Comparison of ENCODE assay signal across 19 cellular contexts in genomic region chr7:156152380-156152779, GRCh38.
"Had no signal": no experiment of that assay in that cellular context is flagged by ENCODE, and none has a peak within 500 bp of the region (broad histone marks: within the 10 kb centered on the region; RNA-seq: fewer than 3 reads in every experiment).

No MANE protein-coding gene starts in this region.

- H3K27ac ChIP-seq: breast epithelium, heart right ventricle, right lobe of liver, tibial nerve, vagina had no signal

- H3K4me3 ChIP-seq: breast epithelium, heart right ventricle, right lobe of liver, tibial nerve, vagina had no signal

- ATAC-seq: activated CD4-positive, CD25-positive, alpha-beta regulatory T cell treated with anti-CD3 and anti-CD28 coated beads, Interleukin-2, amount 50 U/mL, for 24 hours; activated CD8-positive, alpha-beta memory T cell treated with anti-CD3 and anti-CD28 coated beads, Interleukin-2, amount 10 ng/mL, durations not matched to agents 7 days and 5 days; heart right ventricle; natural killer cell treated with Interleukin-12 subunit alpha and Interleukin-12 subunit beta and Interleukin-15 and Interleukin-18, amount 100 ng/mL, for 72 hours; stimulated activated naive B cell treated with anti-CD40 and anti-IgM and Interleukin-4, amounts not matched to agents 10 μg/mL and 1 μg/mL and 100 μg/mL, for 72 hours had no signal

- H3K27me3 Mint-ChIP-seq: activated CD8-positive, alpha-beta memory T cell treated with anti-CD3 and anti-CD28 coated beads, Interleukin-2, amount 10 ng/mL, durations not matched to agents 7 days and 5 days; stimulated activated naive B cell treated with anti-CD40 and anti-IgM and Interleukin-4, amounts not matched to agents 10 μg/mL and 1 μg/mL and 100 μg/mL, for 72 hours had no signal

- H3K9me3 Mint-ChIP-seq: natural killer cell treated with Interleukin-12 subunit alpha and Interleukin-12 subunit beta and Interleukin-15 and Interleukin-18, amount 100 ng/mL, for 72 hours had no signal

- FAIRE-seq: colon, frontal cortex had no signal

- H3K4me1 Mint-ChIP-seq: activated CD8-positive, alpha-beta memory T cell treated with anti-CD3 and anti-CD28 coated beads, Interleukin-2, amount 10 ng/mL, durations not matched to agents 7 days and 5 days; stimulated activated naive B cell treated with anti-CD40 and anti-IgM and Interleukin-4, amounts not matched to agents 10 μg/mL and 1 μg/mL and 100 μg/mL, for 72 hours had no signal

- H3K27me3 ChIP-seq: right lobe of liver, tibial nerve, vagina had no signal

- H3K9me3 ChIP-seq: breast epithelium, heart right ventricle, right lobe of liver, tibial nerve, vagina had no signal

- H3K36me3 ChIP-seq: breast epithelium, heart right ventricle, right lobe of liver, tibial nerve, vagina had no signal

- H3K4me1 ChIP-seq: breast epithelium, heart right ventricle, right lobe of liver, tibial nerve, vagina had no signal

- DNase-seq: activated CD4-positive, alpha-beta T cell treated with anti-CD3 and anti-CD28 coated beads, Interleukin-2, amount 50 U/mL, for 4 hours; activated CD8-positive, alpha-beta memory T cell treated with anti-CD3 and anti-CD28 coated beads, Interleukin-2, amount 10 ng/mL, durations not matched to agents 7 days and 5 days; activated gamma-delta T cell; activated T-cell treated with anti-CD3 and anti-CD28 coated beads, Interleukin-2, amount 50 U/mL, for 48 hours; effector CD4-positive, alpha-beta T cell; heart right ventricle; mammary epithelial cell; occipital lobe; right lobe of liver; stimulated activated naive B cell treated with anti-CD40 and anti-IgM and Interleukin-4, amounts not matched to agents 10 μg/mL and 1 μg/mL and 100 μg/mL, for 72 hours had no signal

- H3K27ac Mint-ChIP-seq: activated CD8-positive, alpha-beta memory T cell treated with anti-CD3 and anti-CD28 coated beads, Interleukin-2, amount 10 ng/mL, durations not matched to agents 7 days and 5 days; activated naive CD8-positive, alpha-beta T cell; natural killer cell treated with Interleukin-12 subunit alpha and Interleukin-12 subunit beta and Interleukin-15 and Interleukin-18, amount 100 ng/mL, for 72 hours; progenitor cell of endocrine pancreas; stimulated activated naive B cell treated with anti-CD40 and anti-IgM and Interleukin-4, amounts not matched to agents 10 μg/mL and 1 μg/mL and 100 μg/mL, for 72 hours had no signal

- H3K36me3 Mint-ChIP-seq: activated CD8-positive, alpha-beta memory T cell treated with anti-CD3 and anti-CD28 coated beads, Interleukin-2, amount 10 ng/mL, durations not matched to agents 7 days and 5 days; activated naive CD8-positive, alpha-beta T cell; natural killer cell treated with Interleukin-12 subunit alpha and Interleukin-12 subunit beta and Interleukin-15 and Interleukin-18, amount 100 ng/mL, for 72 hours; stimulated activated naive B cell treated with anti-CD40 and anti-IgM and Interleukin-4, amounts not matched to agents 10 μg/mL and 1 μg/mL and 100 μg/mL, for 72 hours had no signal

- H3K4me3 Mint-ChIP-seq: activated CD8-positive, alpha-beta memory T cell treated with anti-CD3 and anti-CD28 coated beads, Interleukin-2, amount 10 ng/mL, durations not matched to agents 7 days and 5 days; activated naive CD8-positive, alpha-beta T cell; natural killer cell treated with Interleukin-12 subunit alpha and Interleukin-12 subunit beta and Interleukin-15 and Interleukin-18, amount 100 ng/mL, for 72 hours; stimulated activated naive B cell treated with anti-CD40 and anti-IgM and Interleukin-4, amounts not matched to agents 10 μg/mL and 1 μg/mL and 100 μg/mL, for 72 hours had no signal
